ENCODE assay signal across 8 cellular contexts in genomic region chr6:36984581-36985383, GRCh38. TPM values are rescaled to one million over a fixed set of nuclear protein-coding genes. Genes with fewer than 3 reads are reported as not detected.
DNase-seq lines count a peak whose midpoint lies in the region; ATAC-seq and TF ChIP-seq lines count a peak whose summit lies in the region.

No MANE protein-coding gene starts in this region.

- peaks cover 8% of the 10 kb centered on the region for H3K36me3 ChIP-seq in GM06990 (ENCODE audit: control insufficient read depth, insufficient read depth, low read length)

- TF ChIP-seq CTCF in GM06990 (IDR thresholded peaks at IDR 0.05; ENCODE audit: insufficient read depth, low read length, poor library complexity, severe bottlenecking): no peak
- TF ChIP-seq CTCF in foreskin keratinocyte (conservative IDR thresholded peaks at IDR 0.05): no peak

- no peak for DNase-seq in GM06990 (ENCODE audit: extremely low read depth, insufficient read length)
- peak; percentile 49 for DNase-seq in NCI-H510A (lab: John Stamatoyannopoulos, UW)
- DNase-seq in activated T-cell treated with anti-CD3 and anti-CD28 coated beads, Interleukin-2, amount 50 U/mL, for 48 hours: peak; percentile 73 to 75
- no peak for DNase-seq in foreskin keratinocyte
- peak; percentile 47 for DNase-seq in pons (ENCODE audit: low spot score)
- no peak for DNase-seq in NCI-H446 treated with DMSO at 0.1 percent for 48 hours (lab: John Stamatoyannopoulos, UW)
- DNase-seq in NAMALWA (ENCODE audit: low spot score): no peak

- no peaks in the 10 kb centered on the region for H3K27me3 ChIP-seq in GM06990 (replicated peaks; ENCODE audit: control insufficient read depth, insufficient read depth, low read length)
- no peaks in the 10 kb centered on the region for H3K27me3 ChIP-seq in foreskin keratinocyte

- ATAC-seq in foreskin keratinocyte: peak; percentile 17
- ATAC-seq in HG02885 (IDR thresholded peaks at IDR 0.05; ENCODE audit: poor library complexity, unreplicated experiment): no peak

- peaks cover 8% of the 10 kb centered on the region for H3K4me1 ChIP-seq in foreskin keratinocyte

- H3K27ac ChIP-seq in foreskin keratinocyte: peak overlapping the region; percentile 58

- H3K4me3 ChIP-seq in GM06990 (replicated peaks; ENCODE audit: low read depth, low read length): peak overlapping the region; percentile 100

RNA-seq across cellular contexts. Expression of gene MTCH1, which starts 1.2 kb away (rescaled TPM):
- 149 and 162 TPM in 2 replicates for total RNA-seq in foreskin keratinocyte
- 143 and 150 TPM in 2 replicates for polyA plus RNA-seq in foreskin keratinocyte

RNA-seq across cellular contexts. Expression of gene FGD2, which starts 20.7 kb away (rescaled TPM):
- total RNA-seq in foreskin keratinocyte: 0.07 and 0.14 TPM in 2 replicates
- polyA plus RNA-seq in foreskin keratinocyte: 0.04 TPM in 1 of 2 replicates, not detected in the other

RNA-seq across cellular contexts. Expression of gene PI16, which starts 30.2 kb away (rescaled TPM):
- total RNA-seq in foreskin keratinocyte: not detected in 2 replicates
- polyA plus RNA-seq in foreskin keratinocyte: 0.02 TPM in 1 of 2 replicates, not detected in the other

Comparison
In these comparisons a context has a peak if more than half of its experiments do, and no peak if none do; other contexts are left out.
1. DNase-seq: peak in NCI-H510A (single experiment), activated T-cell treated with anti-CD3 and anti-CD28 coated beads, Interleukin-2, amount 50 U/mL, for 48 hours (2 of 2) and pons (single experiment); none in GM06990 (single experiment), foreskin keratinocyte (0 of 2), NCI-H446 treated with DMSO at 0.1 percent for 48 hours (single experiment) and NAMALWA (single experiment).